In genomic region chr3:56536735-56537134, GRCh38 we compare ENCODE assay signal across 18 cellular contexts. TPM values are rescaled to one million over a fixed set of nuclear protein-coding genes. Genes with fewer than 3 reads are reported as not detected.
DNase-seq lines count a peak whose midpoint lies in the region; ATAC-seq lines count a peak whose summit lies in the region.
"Had no signal": no experiment of that assay in that cellular context is flagged by ENCODE, and none has a peak within 500 bp of the region (broad histone marks: within the 10 kb centered on the region; RNA-seq: fewer than 3 reads in every experiment).

No MANE protein-coding gene starts in this region.

- no peak for ATAC-seq in activated T-cell treated with anti-CD3 and anti-CD28 coated beads, Interleukin-2, amount 50 U/mL, for 72 hours (replicated peaks in 1 of 2)
- ATAC-seq in GM21737 (IDR thresholded peaks at IDR 0.05; ENCODE audit: unreplicated experiment): no peak

- H3K27ac Mint-ChIP-seq in activated T-cell treated with anti-CD3 and anti-CD28 coated beads, Interleukin-2, amount 50 U/mL, for 72 hours: no peak overlapping the region
- H3K27ac Mint-ChIP-seq: CD4-positive, CD25-positive, alpha-beta regulatory T cell; IgD-negative memory B cell had no signal

- H3K9me3 Mint-ChIP-seq in activated T-cell treated with anti-CD3 and anti-CD28 coated beads, Interleukin-2, amount 50 U/mL, for 72 hours: peaks cover 4 to 6% of the 10 kb centered on the region in 2 donors

- H3K4me1 Mint-ChIP-seq in activated T-cell treated with anti-CD3 and anti-CD28 coated beads, Interleukin-2, amount 50 U/mL, for 72 hours (ENCODE audit: low read depth): no peaks in the 10 kb centered on the region
- H3K4me1 Mint-ChIP-seq: CD4-positive, CD25-positive, alpha-beta regulatory T cell; IgD-negative memory B cell had no signal

- no peaks in the 10 kb centered on the region for H3K27me3 Mint-ChIP-seq in activated T-cell treated with anti-CD3 and anti-CD28 coated beads, Interleukin-2, amount 50 U/mL, for 72 hours (ENCODE audit: low read depth)

- H3K4me3 Mint-ChIP-seq in activated T-cell treated with anti-CD3 and anti-CD28 coated beads, Interleukin-2, amount 50 U/mL, for 72 hours: no peak overlapping the region
- H3K4me3 Mint-ChIP-seq: CD4-positive, CD25-positive, alpha-beta regulatory T cell; IgD-negative memory B cell had no signal

- DNase-seq in NCI-H2171 treated with DMSO at 0.1 percent for 48 hours (lab: John Stamatoyannopoulos, UW): peak; percentile 27
- no peak for DNase-seq in NCI-H2171 (lab: John Stamatoyannopoulos, UW)
- peak; percentile 36 for DNase-seq in NCI-H2107 (lab: John Stamatoyannopoulos, UW)
- peak; percentile 21 for DNase-seq in NCI-H524 treated with DMSO at 0.1 percent for 48 hours (lab: John Stamatoyannopoulos, UW)
- DNase-seq in stimulated activated CD4-positive, alpha-beta T cell treated with anti-CD3 and anti-CD28 coated beads, Interleukin-12 subunit alpha, Interleukin-12 subunit beta, amount 100 ng/mL, for 4 hours: no peak
- DNase-seq in activated T-cell treated with anti-CD3 and anti-CD28 coated beads, Interleukin-2, amount 50 U/mL, for 72 hours: no peak
- DNase-seq: Caco-2; CD4-positive, CD25-positive, alpha-beta regulatory T cell; GOT3; HCEC 1CT; MV-4-11; NCI-H1694 treated with DMSO at 0.1 percent for 48 hours; NCI-H2081 treated with DMSO at 0.1 percent for 48 hours; NK-92 treated with Interleukin-12 subunit alpha and Interleukin-12 subunit beta, amount 100 ng/mL, for 24 hours; SHP77 treated with DMSO at 0.1 percent for 48 hours; SW 1271 had no signal

- H3K36me3 Mint-ChIP-seq in activated T-cell treated with anti-CD3 and anti-CD28 coated beads, Interleukin-2, amount 50 U/mL, for 72 hours (ENCODE audit: insufficient read depth in 2 of 2): peaks cover 0 to 2% of the 10 kb centered on the region in 2 donors
- H3K36me3 Mint-ChIP-seq: CD4-positive, CD25-positive, alpha-beta regulatory T cell had no signal

RNA-seq across cellular contexts. Expression of gene CCDC66, which starts 20.2 kb away (rescaled TPM):
- 10 to 100 TPM; 29.0 to 34.7 TPM for total RNA-seq in activated T-cell treated with anti-CD3 and anti-CD28 coated beads, Interleukin-2, amount 50 U/mL, for 72 hours

Comparison
In these comparisons a context has a peak if more than half of its experiments do, and no peak if none do; other contexts are left out.
1. DNase-seq: peak in NCI-H2171 treated with DMSO at 0.1 percent for 48 hours (single experiment), NCI-H2107 (single experiment) and NCI-H524 treated with DMSO at 0.1 percent for 48 hours (single experiment); none in NCI-H2171 (single experiment), stimulated activated CD4-positive, alpha-beta T cell treated with anti-CD3 and anti-CD28 coated beads, Interleukin-12 subunit alpha, Interleukin-12 subunit beta, amount 100 ng/mL, for 4 hours (single experiment) and activated T-cell treated with anti-CD3 and anti-CD28 coated beads, Interleukin-2, amount 50 U/mL, for 72 hours (0 of 2).